13 cellular contexts compared by ENCODE assay signal in the genomic region with DNA sequence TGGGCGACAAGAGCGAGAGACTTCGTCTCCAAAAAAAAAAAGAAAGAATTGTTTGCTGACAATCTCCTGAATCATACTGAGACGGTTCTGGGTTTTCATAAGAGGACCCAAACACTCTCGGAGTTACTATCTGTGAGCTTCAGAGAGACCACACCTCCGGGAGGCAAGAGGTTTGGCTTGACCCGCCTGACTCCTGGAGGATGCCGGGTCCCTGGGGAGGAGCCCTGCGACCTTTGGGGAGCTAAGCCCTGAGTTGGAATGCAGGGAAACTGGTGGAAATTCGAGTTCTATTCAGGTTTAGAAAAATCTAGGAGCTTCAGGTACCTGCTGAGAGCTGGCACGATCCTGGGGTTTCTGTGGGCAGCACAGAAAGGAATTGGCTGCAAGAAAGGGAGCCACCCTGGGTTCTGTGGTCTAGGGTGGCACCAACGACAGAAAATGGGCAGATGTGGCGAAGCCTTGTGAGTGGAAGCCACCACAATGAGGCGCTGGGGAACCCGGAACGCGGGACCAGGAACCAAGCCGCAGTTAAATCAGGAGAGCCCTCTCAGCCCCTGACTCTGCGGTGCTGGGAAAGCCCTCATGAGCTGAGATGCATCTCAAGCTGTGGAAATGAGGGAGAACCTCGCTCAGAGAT. TPM values are rescaled to one million over a fixed set of nuclear protein-coding genes. Genes with fewer than 3 reads are reported as not detected.
DNase-seq lines count a peak whose midpoint lies in the region; ATAC-seq and TF ChIP-seq lines count a peak whose summit lies in the region.
"Had no signal": no experiment of that assay in that cellular context is flagged by ENCODE, and none has a peak within 500 bp of the region (broad histone marks: within the 10 kb centered on the region; RNA-seq: fewer than 3 reads in every experiment).

No MANE protein-coding gene starts in this region.

- TF ChIP-seq CTCF in Loucy (conservative IDR thresholded peaks at IDR 0.05; ENCODE audit: low read length), result peak; percentile 47

- peak overlapping the region; percentile 81 for H3K4me2 ChIP-seq in Loucy (ENCODE audit: low read depth, low read length, poor library complexity, severe bottlenecking)

- H3K36me3 Mint-ChIP-seq in activated CD4-positive, alpha-beta memory T cell treated with anti-CD3 and anti-CD28 coated beads for 36 hours, result no peaks in the 10 kb centered on the region
- H3K36me3 Mint-ChIP-seq: stimulated activated naive B cell treated with anti-CD40 and anti-IgM and Interleukin-4, amounts not matched to agents 10 μg/mL and 1 μg/mL and 100 μg/mL, for 72 hours had no signal

- no peak for ATAC-seq in sciatic nerve

- H3K27me3 Mint-ChIP-seq in activated CD4-positive, alpha-beta memory T cell treated with anti-CD3 and anti-CD28 coated beads for 36 hours, result peaks cover 21% of the 10 kb centered on the region

- H2AFZ ChIP-seq in Loucy (ENCODE audit: low read length), result peak overlapping the region; percentile 97

- H3K9me3 Mint-ChIP-seq in activated CD4-positive, alpha-beta memory T cell treated with anti-CD3 and anti-CD28 coated beads for 36 hours, result no peaks in the 10 kb centered on the region
- H3K9me3 Mint-ChIP-seq: HFFc6; stimulated activated naive B cell treated with anti-CD40 and anti-IgM and Interleukin-4, amounts not matched to agents 10 μg/mL and 1 μg/mL and 100 μg/mL, for 72 hours had no signal

- H3K27ac Mint-ChIP-seq in activated CD4-positive, alpha-beta memory T cell treated with anti-CD3 and anti-CD28 coated beads for 36 hours, result no peak overlapping the region
- H3K27ac Mint-ChIP-seq: HFFc6 had no signal

- H3K4me3 Mint-ChIP-seq in activated CD4-positive, alpha-beta memory T cell treated with anti-CD3 and anti-CD28 coated beads for 36 hours, result peak overlapping the region; percentile 28

- intact Hi-C loops in activated CD4-positive, alpha-beta memory T cell treated with anti-CD3 and anti-CD28 coated beads for 36 hours (cut with micrococcal nuclease), result no loop called here
- intact Hi-C loops in sciatic nerve (cut with DNase I), result no loop called here

- no peaks in the 10 kb centered on the region for H3F3A ChIP-seq in Loucy (ENCODE audit: low read depth)

- peak overlapping the region; percentile 60 for H3K4me3 ChIP-seq in Loucy (ENCODE audit: low read length, poor library complexity, severe bottlenecking)
- H3K4me3 ChIP-seq in mucosa of rectum (ENCODE audit: low read length in 2 of 2), result peak overlapping the region; percentile 20 to 31

- CTCF ChIA-PET in activated CD4-positive, alpha-beta memory T cell treated with anti-CD3 and anti-CD28 coated beads for 36 hours (lab: Charles Lee), result interaction anchor here (0.7 to 7.4 kb wide), 8 partner anchors 11 to 545 kb away, joined by 3 to 125 read pairs (median 4); a partner anchor contains a TSS

- no peak for TF ChIP-seq POLR2A in erythroblast (IDR thresholded peaks at IDR 0.05; ENCODE audit: low read length)

- POLR2A ChIA-PET in activated CD4-positive, alpha-beta memory T cell treated with anti-CD3 and anti-CD28 coated beads for 36 hours (lab: Charles Lee), result interaction anchor here (0.6 to 1.1 kb wide), 3 partner anchors 22 to 38 kb away, joined by 3 read pairs; a partner anchor contains a TSS

- H3K4me1 Mint-ChIP-seq in activated CD4-positive, alpha-beta memory T cell treated with anti-CD3 and anti-CD28 coated beads for 36 hours (ENCODE audit: low read depth), result peaks cover 10% of the 10 kb centered on the region

- H3K9me3 ChIP-seq in ES-I3 (ENCODE audit: control insufficient read depth, insufficient read depth, low read length), result no peaks in the 10 kb centered on the region
- no peaks in the 10 kb centered on the region for H3K9me3 ChIP-seq in Loucy (ENCODE audit: insufficient read depth, low read depth, low read length)
- no peaks in the 10 kb centered on the region for H3K9me3 ChIP-seq in mucosa of rectum (ENCODE audit: control insufficient read depth in 2 of 2, low read length in 2 of 2)
- H3K9me3 ChIP-seq: heart right ventricle, spleen had no signal

- H3K9ac ChIP-seq in ES-I3 (ENCODE audit: low read depth, low read length) (peak overlapping the region; percentile 56; the same call in 1 of the 2 replicates), Loucy (ENCODE audit: low read depth, low read length, poor library complexity, severe bottlenecking) (peak overlapping the region; percentile 22), mucosa of rectum (ENCODE audit: low read depth in 1 of 2, low read length in 2 of 2) (no peak overlapping the region)

- no peak overlapping the region for H3K27ac ChIP-seq in mucosa of rectum (ENCODE audit: low read depth in 2 of 2, low read length in 2 of 2)
- H3K27ac ChIP-seq: heart right ventricle had no signal

- H3K27me3 ChIP-seq in Loucy (ENCODE audit: insufficient read depth, low read length, poor library complexity, severe bottlenecking) (no peaks in the 10 kb centered on the region), mucosa of rectum (ENCODE audit: control insufficient read depth in 2 of 2, insufficient read depth in 2 of 2, low read length in 2 of 2) (no peaks in the 10 kb centered on the region)

- no peaks in the 10 kb centered on the region for H4K20me1 ChIP-seq in Loucy (ENCODE audit: insufficient read depth, low read length, poor library complexity, severe bottlenecking)

- no peaks in the 10 kb centered on the region for H3K9me2 ChIP-seq in Loucy (replicated peaks; ENCODE audit: low read depth, low read length)

- peak; percentile 20 for DNase-seq in activated CD4-positive, alpha-beta memory T cell treated with anti-CD3 and anti-CD28 coated beads for 36 hours
- DNase-seq in dedifferentiated amniotic fluid mesenchymal stem cell (ENCODE audit: extremely low spot score) (no peak), erythroblast (lab: John Stamatoyannopoulos, UW) (no peak), sciatic nerve (ENCODE audit: low spot score) (no peak)
- DNase-seq: NCI-H2171 treated with DMSO at 0.1 percent for 48 hours had no signal

- H3K4me1 ChIP-seq in ES-I3 (ENCODE audit: insufficient read depth, low read length), result 0 out of 2 replicates have a peak, but pooled peaks cover 5% of the 10 kb centered on the region
- peaks cover 22% of the 10 kb centered on the region for H3K4me1 ChIP-seq in Loucy (ENCODE audit: insufficient read depth, low read length, poor library complexity, severe bottlenecking)
- peaks cover 8 to 11% of the 10 kb centered on the region in 2 donors for H3K4me1 ChIP-seq in mucosa of rectum (ENCODE audit: control insufficient read depth in 2 of 2, insufficient read depth in 2 of 2, low read length in 2 of 2)

- no peaks in the 10 kb centered on the region for H3K79me2 ChIP-seq in Loucy (ENCODE audit: insufficient read depth, low read length)

- H3K36me3 ChIP-seq in ES-I3 (ENCODE audit: insufficient read depth, low read length) (no peaks in the 10 kb centered on the region), Loucy (ENCODE audit: insufficient read depth, low read length) (no peaks in the 10 kb centered on the region), mucosa of rectum (ENCODE audit: control insufficient read depth in 2 of 2, insufficient read depth in 2 of 2, low read length in 2 of 2) (no peaks in the 10 kb centered on the region)
- H3K36me3 ChIP-seq: heart right ventricle, spleen had no signal

RNA-seq across cellular contexts. Expression of a gene that starts 21.9 kb away (rescaled TPM):
- total RNA-seq in activated CD4-positive, alpha-beta memory T cell treated with anti-CD3 and anti-CD28 coated beads for 36 hours, result 10 to 100 TPM; 19.4 to 21.2 TPM
- 52.0 TPM for total RNA-seq in sciatic nerve

RNA-seq across cellular contexts. Expression of a gene that starts 52.3 kb away (rescaled TPM):
- not detected for total RNA-seq in activated CD4-positive, alpha-beta memory T cell treated with anti-CD3 and anti-CD28 coated beads for 36 hours
- 0.22 TPM for total RNA-seq in sciatic nerve
- total RNA-seq: heart right ventricle, HFFc6, mononuclear cell, spleen had no signal

Comparison
In these comparisons a context has a peak if more than half of its experiments do, and no peak if none do; other contexts are left out.
1. H3K9ac ChIP-seq: peak in ES-I3 (single experiment) and Loucy (single experiment); none in mucosa of rectum (0 of 2).